Comparison of ENCODE assay signal across 8 cellular contexts in the genomic region with DNA sequence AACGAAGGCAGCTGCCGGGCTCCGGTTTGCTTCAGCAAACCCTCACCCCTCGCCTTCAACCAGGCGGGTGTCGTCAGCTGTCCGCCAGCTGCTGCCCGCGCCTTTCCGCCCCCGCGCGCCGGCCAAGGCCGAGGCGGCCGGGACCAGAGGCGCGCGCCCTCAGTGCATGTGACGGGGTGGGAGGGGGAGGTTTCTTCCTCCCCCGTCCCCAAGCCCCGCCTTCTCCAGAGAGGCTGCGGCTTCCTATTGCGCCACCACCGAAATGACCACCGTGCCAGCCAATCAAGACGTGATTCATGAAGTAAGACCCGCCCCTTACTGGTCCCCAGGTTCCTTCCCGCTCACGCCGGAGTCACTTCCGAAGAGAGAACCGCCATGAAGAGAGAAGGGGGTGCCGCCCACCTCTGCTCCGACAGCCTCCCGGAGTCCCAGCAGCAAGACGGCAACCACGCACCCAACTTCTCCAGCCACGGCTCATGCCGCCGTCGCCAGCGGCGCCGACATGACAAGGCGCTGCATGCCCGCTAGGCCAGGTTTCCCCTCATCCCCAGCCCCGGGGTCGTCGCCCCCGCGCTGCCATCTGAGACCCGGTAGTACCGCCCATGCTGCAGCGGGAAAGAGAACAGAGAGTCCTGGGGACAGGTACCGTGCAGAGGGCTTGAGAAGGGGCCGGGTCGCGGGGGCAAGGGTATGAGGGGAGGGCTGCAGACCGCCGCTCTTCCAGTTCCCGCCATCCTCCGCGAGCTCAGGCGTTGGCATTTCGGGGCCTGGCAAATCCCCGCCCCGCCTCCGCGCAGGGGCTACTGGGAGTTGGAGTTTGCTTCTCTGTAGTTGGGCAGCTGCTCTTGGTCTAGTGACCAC. TPM values are rescaled to one million over a fixed set of nuclear protein-coding genes. Genes with fewer than 3 reads are reported as not detected.
DNase-seq lines count a peak whose midpoint lies in the region; ATAC-seq and TF ChIP-seq lines count a peak whose summit lies in the region.

SLF2 (plus strand) TSS at position 355 of the 861 bp plus-strand sequence; CDS start at position 503, 148 bp downstream.

- H3K4me3 ChIP-seq in CD8-positive, alpha-beta memory T cell (ENCODE audit: low read length), result peak within 1 kb of the TSS; percentile 94
- H3K4me3 ChIP-seq in lung, result peak within 1 kb of the TSS; percentile 99

- peak within 1 kb of the TSS; percentile 97 to 100 (median 100) for H3K4me3 Mint-ChIP-seq in CD8-positive, alpha-beta memory T cell

- peak within 1 kb of the TSS; percentile 85 for H3K27ac ChIP-seq in CD8-positive, alpha-beta memory T cell (ENCODE audit: low read depth, low read length)
- H3K27ac ChIP-seq in lung (ENCODE audit: low read depth in 1 of 2, low read length in 1 of 2), result peak within 1 kb of the TSS; percentile 93 to 95

- H3K36me3 Mint-ChIP-seq in CD8-positive, alpha-beta memory T cell, result peaks cover 5 to 34% (median 12%) of the 10 kb centered on the region in 3 donors

- no peak for TF ChIP-seq CTCF in lung (IDR thresholded peaks at IDR 0.05; ENCODE audit: control extremely low read depth, extremely low read depth)

- peaks cover 22% of the 10 kb centered on the region for H3K4me1 ChIP-seq in CD8-positive, alpha-beta memory T cell (ENCODE audit: insufficient read depth, low read length)
- H3K4me1 ChIP-seq in lung (ENCODE audit: control insufficient read depth in 2 of 2, insufficient read depth in 2 of 2, low read length in 2 of 2), result peaks cover 1 to 3% of the 10 kb centered on the region in 2 donors

- WGBS in lung, 2 donors, result 0 to 1% methylated on average over 65 to 71 of the region's 71 CpGs

- peaks cover 9% of the 10 kb centered on the region for H3K36me3 ChIP-seq in CD8-positive, alpha-beta memory T cell (ENCODE audit: insufficient read depth, low read length)
- H3K36me3 ChIP-seq in lung (ENCODE audit: control insufficient read depth in 2 of 2, insufficient read depth in 2 of 2, low read length in 2 of 2), result peaks cover 4 to 6% of the 10 kb centered on the region in 2 donors

- POLR2A ChIA-PET in CD8-positive, alpha-beta memory T cell (lab: Charles Lee), result no interaction called here

- H3K9me3 ChIP-seq in CD8-positive, alpha-beta memory T cell (ENCODE audit: low read length), result no peaks in the 10 kb centered on the region
- no peaks in the 10 kb centered on the region for H3K9me3 ChIP-seq in lung (ENCODE audit: control insufficient read depth in 2 of 2, insufficient read depth in 1 of 2, low read length in 1 of 2)

- no peaks in the 10 kb centered on the region for H3K9me3 Mint-ChIP-seq in CD8-positive, alpha-beta memory T cell

- ATAC-seq in GM19468 (IDR thresholded peaks at IDR 0.05; ENCODE audit: extremely low read depth, unreplicated experiment), result peak; percentile 90
- ATAC-seq in lung (ENCODE audit: insufficient read depth, low FRiP score), result peak; percentile 94

- H3K27ac Mint-ChIP-seq in CD8-positive, alpha-beta memory T cell, result peak within 1 kb of the TSS; percentile 92 to 99 (median 98)

- peak; percentile 80 to 90 (median 90) for DNase-seq in CD8-positive, alpha-beta memory T cell
- peak; percentile 92 for DNase-seq in HS-5 (ENCODE audit: low read depth)
- DNase-seq in NK-92 treated with Interleukin-12 subunit alpha and Interleukin-12 subunit beta, amount 100 ng/mL, for 24 hours (lab: John Stamatoyannopoulos, UW), result peak; percentile 91
- peak; percentile 93 for DNase-seq in activated CD8-positive, alpha-beta memory T cell treated with anti-CD3 and anti-CD28 coated beads for 24 hours
- DNase-seq in effector CD8-positive, alpha-beta T cell (lab: John Stamatoyannopoulos, UW), result peak; percentile 82
- peak; percentile 99 for DNase-seq in lung (ENCODE audit: low spot score)
- DNase-seq in stimulated activated CD4-positive, alpha-beta T cell treated with anti-CD3 and anti-CD28 coated beads, TNF-alpha, amount 100 ng/mL, for 4 hours (ENCODE audit: low read depth in 3 of 3), result peak; percentile 73 to 88 (median 84)

- no peaks in the 10 kb centered on the region for H3K27me3 ChIP-seq in CD8-positive, alpha-beta memory T cell (ENCODE audit: insufficient read depth, low read length, poor library complexity, severe bottlenecking)
- no peaks in the 10 kb centered on the region for H3K27me3 ChIP-seq in lung (ENCODE audit: control insufficient read depth, insufficient read depth)

- CTCF ChIA-PET in CD8-positive, alpha-beta memory T cell (lab: Charles Lee), result interaction anchor here (1.0 to 1.8 kb wide), 2 partner anchors 16 to 101 kb away, joined by 3 to 5 read pairs; no protein-coding TSS in a partner anchor

- H3K4me1 Mint-ChIP-seq in CD8-positive, alpha-beta memory T cell, result peaks cover 36 to 52% (median 47%) of the 10 kb centered on the region in 3 donors

- H3K27me3 Mint-ChIP-seq in CD8-positive, alpha-beta memory T cell, result no peaks in the 10 kb centered on the region

RNA-seq across cellular contexts. Expression of gene SLF2, which starts in this region (rescaled TPM):
- total RNA-seq in CD8-positive, alpha-beta memory T cell, result 10 to 100 TPM; 35.4 to 36.1 TPM
- 13.9 TPM for polyA plus RNA-seq in CD8-positive, alpha-beta memory T cell
- total RNA-seq in lung, result 10 to 100 TPM; 30.1 to 60.0 TPM
- polyA plus RNA-seq in lung, result 10 to 100 TPM in 1 of 2 donors, 1 to 10 TPM in 1; 7.1 to 13.5 TPM

Comparison
In these comparisons a context has a peak if more than half of its experiments do, and no peak if none do; other contexts are left out.
1. Peak in every context shown above with its lines: DNase-seq, ATAC-seq, H3K4me3 ChIP-seq and H3K27ac ChIP-seq.